40 cellular contexts compared by ENCODE assay signal in the genomic region with DNA sequence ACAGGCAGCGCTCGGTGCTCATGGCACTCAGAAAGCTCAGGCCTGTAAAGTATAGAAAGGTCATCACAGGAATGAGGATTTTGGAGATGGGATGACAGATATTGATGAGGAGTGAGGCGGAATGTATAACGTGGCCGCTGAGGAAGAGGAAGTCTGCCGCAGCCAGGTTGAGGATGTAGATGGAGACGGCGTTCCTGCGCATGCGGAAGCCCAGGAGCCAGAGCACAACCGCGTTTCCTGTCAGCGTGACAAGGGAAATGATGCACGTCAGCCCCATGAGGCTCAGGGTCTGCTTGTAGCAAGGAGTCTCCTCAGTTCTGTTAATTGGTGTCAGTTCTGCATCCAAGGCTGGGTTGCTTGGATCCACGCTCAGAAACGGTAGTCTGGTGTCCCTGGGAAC. TPM values are rescaled to one million over a fixed set of nuclear protein-coding genes. Genes with fewer than 3 reads are reported as not detected.
"Had no signal": no experiment of that assay in that cellular context is flagged by ENCODE, and none has a peak within 500 bp of the region (broad histone marks: within the 10 kb centered on the region; RNA-seq: fewer than 3 reads in every experiment).

No MANE protein-coding gene starts in this region.

- H3K9me3 ChIP-seq: adrenal gland, body of pancreas, esophagus squamous epithelium, gastroesophageal sphincter, heart right ventricle had no signal

- H3K4me1 ChIP-seq: adrenal gland, body of pancreas, esophagus squamous epithelium, gastroesophageal sphincter, heart right ventricle had no signal

- H3K27ac ChIP-seq: adrenal gland, body of pancreas, epithelial cell of prostate, esophagus squamous epithelium, gastroesophageal sphincter, heart right ventricle had no signal

- DNase-seq: activated CD4-positive, alpha-beta memory T cell treated with anti-CD3 and anti-CD28 coated beads for 36 hours; activated CD4-positive, alpha-beta T cell treated with anti-CD3 and anti-CD28 coated beads for 36 hours; activated CD4-positive, alpha-beta T cell treated with anti-CD3 and anti-CD28 coated beads, Interleukin-2, amount 10 ng/mL, durations not matched to agents 24 days and 14 days; activated CD4-positive, CD25-positive, alpha-beta regulatory T cell; activated CD4-positive, CD25-positive, alpha-beta regulatory T cell treated with anti-CD3 and anti-CD28 coated beads, Interleukin-2, amount 50 U/mL, for 72 hours; activated CD8-positive, alpha-beta memory T cell treated with anti-CD3 and anti-CD28 coated beads, Interleukin-2, amount 10 ng/mL, durations not matched to agents 7 days and 5 days; activated CD8-positive, alpha-beta memory T cell treated with anti-CD3 and anti-CD28 coated beads, Interleukin-2, amount 50 U/mL, for 4 hours; activated CD8-positive, alpha-beta T cell treated with anti-CD3 and anti-CD28 coated beads, Interleukin-2, amount 10 ng/mL, durations not matched to agents 7 days and 5 days; activated effector memory CD4-positive, alpha-beta T cell treated with anti-CD3 and anti-CD28 coated beads, Interleukin-2, amount 50 U/mL, for 16 hours; activated naive CD4-positive, alpha-beta T cell treated with anti-CD3 and anti-CD28 coated beads for 36 hours; activated naive CD8-positive, alpha-beta T cell treated with anti-CD3 and anti-CD28 coated beads for 36 hours; activated naive CD8-positive, alpha-beta T cell treated with anti-CD3 and anti-CD28 coated beads, Interleukin-2, amount 50 U/mL, for 24 hours; activated T-cell treated with anti-CD3 and anti-CD28 coated beads, Interleukin-2, amount 50 U/mL, for 1 hour; activated T-cell treated with anti-CD3 and anti-CD28 coated beads, Interleukin-2, amount 50 U/mL, for 48 hours; adrenal gland; amygdala; aorta; body of pancreas; caudate nucleus; cortex of kidney; dermis blood vessel endothelial cell; effector CD4-positive, alpha-beta T cell; effector memory CD8-positive, alpha-beta T cell; esophagus squamous epithelium; foreskin melanocyte; heart right ventricle; T-helper 17 cell; T1000 had no signal

- H3K4me3 ChIP-seq: adrenal gland, body of pancreas, esophagus squamous epithelium, gastroesophageal sphincter, heart right ventricle had no signal

- FAIRE-seq: colon, endothelial cell of umbilical vein had no signal

- ATAC-seq: activated CD4-positive, alpha-beta T cell treated with anti-CD3 and anti-CD28 coated beads for 36 hours; activated CD8-positive, alpha-beta memory T cell treated with anti-CD3 and anti-CD28 coated beads, Interleukin-2, amount 10 ng/mL, durations not matched to agents 7 days and 5 days; activated CD8-positive, alpha-beta T cell treated with anti-CD3 and anti-CD28 coated beads, Interleukin-2, amount 10 ng/mL, durations not matched to agents 7 days and 5 days; activated naive CD8-positive, alpha-beta T cell treated with anti-CD3 and anti-CD28 coated beads, Interleukin-2, amount 50 U/mL, for 24 hours; body of pancreas; effector memory CD8-positive, alpha-beta T cell; gastroesophageal sphincter; heart right ventricle; T-helper 17 cell had no signal

- H3K36me3 ChIP-seq: adrenal gland, esophagus squamous epithelium, gastroesophageal sphincter, heart right ventricle had no signal

RNA-seq across cellular contexts. Expression of a gene that starts 33.1 kb away (rescaled TPM):
- total RNA-seq: activated CD4-positive, alpha-beta memory T cell treated with anti-CD3 and anti-CD28 coated beads for 36 hours; activated CD4-positive, alpha-beta T cell treated with anti-CD3 and anti-CD28 coated beads for 36 hours; activated CD4-positive, alpha-beta T cell treated with anti-CD3 and anti-CD28 coated beads, Interleukin-2, amount 10 ng/mL, durations not matched to agents 24 days and 14 days; activated CD8-positive, alpha-beta memory T cell treated with anti-CD3 and anti-CD28 coated beads for 36 hours; activated CD8-positive, alpha-beta memory T cell treated with anti-CD3 and anti-CD28 coated beads, Interleukin-2, amount 10 ng/mL, durations not matched to agents 7 days and 5 days; activated CD8-positive, alpha-beta T cell treated with anti-CD3 and anti-CD28 coated beads, Interleukin-2, amount 10 ng/mL, durations not matched to agents 7 days and 5 days; activated naive CD4-positive, alpha-beta T cell treated with anti-CD3 and anti-CD28 coated beads for 36 hours; activated naive CD8-positive, alpha-beta T cell treated with anti-CD3 and anti-CD28 coated beads for 36 hours; activated T-helper 1 cell treated with anti-CD3 and anti-CD28 coated beads, Interleukin-12 subunit alpha, Interleukin-12 subunit beta, Interleukin-2, Interleukin-4 antibody, amounts not matched to agents 30 ng/mL and 10 ng/mL and 1 ng/mL, durations not matched to agents 14 hours and 24 hours and 36 hours; activated T-helper 2 cell treated with anti-CD3 and anti-CD28 coated beads, Interferon-gamma antibody, Interleukin-2, Interleukin-4, amounts not matched to agents 10 μg/mL and 5 μg/mL and 100 μg/mL, durations not matched to agents 14 hours and 24 hours and 36 hours; adrenal gland; aorta; body of pancreas; chondrocyte; dermis blood vessel endothelial cell; endothelial cell of umbilical vein; esophagus squamous epithelium; fibroblast of lung; fibroblast of villous mesenchyme; gastroesophageal sphincter; glomerular endothelial cell; heart right ventricle; T-helper 17 cell had no signal
- polyA plus RNA-seq: adrenal gland, aorta, endothelial cell of umbilical vein, esophagus, fibroblast of lung, heart right ventricle had no signal
